In the genomic region with DNA sequence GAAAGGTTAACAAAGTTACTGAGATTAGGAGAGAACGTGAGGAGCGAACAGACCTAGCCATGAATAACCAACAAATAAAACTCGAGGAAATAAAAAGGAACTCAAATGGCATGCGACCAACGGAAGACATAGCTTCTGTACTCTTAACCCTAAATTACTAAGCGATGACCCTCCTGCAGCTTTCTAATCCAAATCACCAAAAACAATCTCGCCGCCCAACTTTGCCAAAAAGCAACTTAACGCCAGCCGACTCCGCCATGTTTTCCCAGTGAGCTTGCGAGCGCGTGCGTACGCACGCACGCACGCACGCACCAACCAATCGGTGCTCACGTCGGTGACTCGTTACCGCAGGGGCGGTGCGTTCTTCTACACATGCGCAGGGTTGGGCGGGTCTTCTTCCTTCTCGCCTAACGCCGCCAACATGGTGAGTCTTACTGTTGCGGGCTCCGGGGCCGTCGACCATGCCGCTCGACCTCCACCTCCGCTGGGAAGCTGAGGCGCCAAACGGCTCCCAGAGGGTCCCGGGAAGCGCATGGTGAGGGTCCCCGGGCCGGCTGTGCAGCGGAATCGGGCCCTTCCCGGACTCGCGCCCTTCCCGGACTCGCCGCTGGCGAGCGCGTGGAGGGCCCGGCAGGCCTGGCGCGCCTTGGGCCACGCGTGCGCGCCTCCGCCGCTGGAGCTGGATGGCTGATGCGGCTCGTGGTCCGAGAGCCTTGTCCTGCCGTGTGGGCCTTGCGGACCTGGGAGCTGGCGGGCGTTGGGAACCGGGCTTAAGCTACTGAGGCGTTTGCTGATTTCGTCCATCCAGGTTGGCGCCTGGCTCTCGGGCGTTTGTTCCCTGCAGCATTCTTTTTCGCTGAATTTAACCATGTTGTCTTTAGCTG, we compare ENCODE assay signal across 1 cellular context.
TF ChIP-seq lines count a peak whose summit lies in the region.

A gene (plus strand): TSS at position 400 of the 884 bp plus-strand sequence. CDS start 133 bp downstream, at position 533.

TF ChIP-seq in HepG2, 621 proteins besides CTCF, POLR2A, EP300 and RAD21 (continued from another document and continues in another):
- TF ChIP-seq, protein P1, sequence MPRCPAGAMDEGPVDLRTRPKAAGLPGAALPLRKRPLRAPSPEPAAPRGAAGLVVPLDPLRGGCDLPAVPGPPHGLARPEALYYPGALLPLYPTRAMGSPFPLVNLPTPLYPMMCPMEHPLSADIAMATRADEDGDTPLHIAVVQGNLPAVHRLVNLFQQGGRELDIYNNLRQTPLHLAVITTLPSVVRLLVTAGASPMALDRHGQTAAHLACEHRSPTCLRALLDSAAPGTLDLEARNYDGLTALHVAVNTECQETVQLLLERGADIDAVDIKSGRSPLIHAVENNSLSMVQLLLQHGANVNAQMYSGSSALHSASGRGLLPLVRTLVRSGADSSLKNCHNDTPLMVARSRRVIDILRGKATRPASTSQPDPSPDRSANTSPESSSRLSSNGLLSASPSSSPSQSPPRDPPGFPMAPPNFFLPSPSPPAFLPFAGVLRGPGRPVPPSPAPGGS (CRISPR knock-in tag; IDR thresholded peaks at IDR 0.05): peak; percentile 59; the same call in 1 of the 2 replicates
- TF ChIP-seq KMT2B (CRISPR knock-in tag; IDR thresholded peaks at IDR 0.05) (peak; percentile 78; the same call in 1 of the 2 replicates), ZNF337 (CRISPR knock-in tag; IDR thresholded peaks at IDR 0.05; ENCODE audit: borderline replicate concordance, low read depth) (no peak), KDM1A (CRISPR knock-in tag; IDR thresholded peaks at IDR 0.05) (no peak), FOXO1 (CRISPR knock-in tag; IDR thresholded peaks at IDR 0.05) (no peak; the same call in none of the 2 replicates), NFYB (CRISPR knock-in tag; IDR thresholded peaks at IDR 0.05) (peak; percentile 83), ZNF724P (CRISPR knock-in tag; IDR thresholded peaks at IDR 0.05; ENCODE audit: borderline replicate concordance) (peak; percentile 92; the same call in 1 of the 2 replicates), PHF21A (CRISPR knock-in tag; IDR thresholded peaks at IDR 0.05) (0 out of 2 replicates have a peak, but pooled peaks have one; percentile 15), ARNT2 (CRISPR knock-in tag; IDR thresholded peaks at IDR 0.05; ENCODE audit: low read depth) (peak; percentile 83), ZNF207 (IDR thresholded peaks at IDR 0.05; ENCODE audit: borderline replicate concordance) (no peak), ZNF121 (CRISPR knock-in tag; IDR thresholded peaks at IDR 0.05) (peak; percentile 14; the same call in 1 of the 2 replicates), ZNF572 (CRISPR knock-in tag; IDR thresholded peaks at IDR 0.05) (peak; percentile 86), PHB2 (IDR thresholded peaks at IDR 0.05; ENCODE audit: partially characterized antibody) (no peak), SP140L (CRISPR knock-in tag; IDR thresholded peaks at IDR 0.05; ENCODE audit: borderline replicate concordance) (no peak), PCBP1 (IDR thresholded peaks at IDR 0.05; ENCODE audit: borderline replicate concordance, low read depth, low read length) (no peak), TARDBP (CRISPR knock-in tag; IDR thresholded peaks at IDR 0.05) (no peak; the same call in 1 of the 2 replicates), ZNF713 (CRISPR knock-in tag; IDR thresholded peaks at IDR 0.05) (0 out of 2 replicates have a peak, but pooled peaks have one; percentile 59), MXD4 (CRISPR knock-in tag; IDR thresholded peaks at IDR 0.05) (peak; percentile 80), ZNF451 (CRISPR knock-in tag; IDR thresholded peaks at IDR 0.05) (no peak), SRSF9 (IDR thresholded peaks at IDR 0.05; ENCODE audit: borderline replicate concordance, insufficient read depth, low read depth, low read length, poor library complexity, severe bottlenecking) (no peak), GZF1 (CRISPR knock-in tag; IDR thresholded peaks at IDR 0.05) (0 out of 2 replicates have a peak, but pooled peaks have one; percentile 43), ZNF775 (CRISPR knock-in tag; IDR thresholded peaks at IDR 0.05; ENCODE audit: borderline replicate concordance) (no peak), KLF16 (CRISPR knock-in tag; IDR thresholded peaks at IDR 0.05) (peak in 1 of 2 experiments; percentile 84; a peak in 2 of 4 replicates), ZNF678 (CRISPR knock-in tag; IDR thresholded peaks at IDR 0.05) (no peak), CENPT (CRISPR knock-in tag; IDR thresholded peaks at IDR 0.05; ENCODE audit: low read depth) (peak; percentile 39; the same call in 1 of the 2 replicates), CCAR2 (optimal IDR thresholded peaks at IDR 0.05; ENCODE audit: low read depth, low read length) (no peak), ERF (CRISPR knock-in tag; IDR thresholded peaks at IDR 0.05) (peak; percentile 49; the same call in 1 of the 2 replicates), FOXK2 (IDR thresholded peaks at IDR 0.05) (peak; percentile 67; the same call in 1 of the 2 replicates), ZNF780A (CRISPR knock-in tag; IDR thresholded peaks at IDR 0.05) (peak; percentile 66; the same call in 1 of the 2 replicates), CBX2 (IDR thresholded peaks at IDR 0.05; ENCODE audit: low read depth, low read length) (no peak), CBX2 (CRISPR knock-in tag; IDR thresholded peaks at IDR 0.05; ENCODE audit: low read depth) (no peak), NR2C2 (CRISPR knock-in tag; IDR thresholded peaks at IDR 0.05; ENCODE audit: borderline replicate concordance) (peak; percentile 59), NR1H2 (CRISPR knock-in tag; IDR thresholded peaks at IDR 0.05; ENCODE audit: borderline replicate concordance, low read depth) (no peak), SMAD9 (CRISPR knock-in tag; IDR thresholded peaks at IDR 0.05) (no peak), ZNF232 (CRISPR knock-in tag; IDR thresholded peaks at IDR 0.05; ENCODE audit: borderline replicate concordance) (peak; percentile 44; the same call in 1 of the 2 replicates), RAD51 (IDR thresholded peaks at IDR 0.05; ENCODE audit: borderline replicate concordance) (no peak), XBP1 (CRISPR knock-in tag; IDR thresholded peaks at IDR 0.05) (no peak), ZNF577 (CRISPR knock-in tag; IDR thresholded peaks at IDR 0.05; ENCODE audit: borderline replicate concordance, low read depth) (no peak), SMC3 (IDR thresholded peaks at IDR 0.05; ENCODE audit: low read length) (no peak), ZBTB1 (CRISPR knock-in tag; IDR thresholded peaks at IDR 0.05; ENCODE audit: borderline replicate concordance) (no peak), ADNP (CRISPR knock-in tag; IDR thresholded peaks at IDR 0.05) (no peak), CEBPG (CRISPR knock-in tag; IDR thresholded peaks at IDR 0.05) (no peak), ZNF772 (CRISPR knock-in tag; IDR thresholded peaks at IDR 0.05) (no peak)
- TF ChIP-seq, protein P2, sequence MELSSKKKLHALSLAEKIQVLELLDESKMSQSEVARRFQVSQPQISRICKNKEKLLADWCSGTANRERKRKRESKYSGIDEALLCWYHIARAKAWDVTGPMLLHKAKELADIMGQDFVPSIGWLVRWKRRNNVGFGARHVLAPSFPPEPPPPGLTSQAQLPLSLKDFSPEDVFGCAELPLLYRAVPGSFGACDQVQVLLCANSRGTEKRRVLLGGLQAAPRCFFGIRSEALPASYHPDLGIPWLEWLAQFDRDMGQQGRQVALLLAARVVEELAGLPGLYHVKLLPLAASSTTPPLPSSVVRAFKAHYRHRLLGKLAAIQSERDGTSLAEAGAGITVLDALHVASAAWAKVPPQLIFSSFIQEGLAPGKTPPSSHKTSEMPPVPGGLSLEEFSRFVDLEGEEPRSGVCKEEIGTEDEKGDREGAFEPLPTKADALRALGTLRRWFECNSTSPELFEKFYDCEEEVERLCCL (CRISPR knock-in tag; IDR thresholded peaks at IDR 0.05; ENCODE audit: borderline replicate concordance): peak; percentile 85; the same call in 1 of the 2 replicates
- TF ChIP-seq, protein P3, sequence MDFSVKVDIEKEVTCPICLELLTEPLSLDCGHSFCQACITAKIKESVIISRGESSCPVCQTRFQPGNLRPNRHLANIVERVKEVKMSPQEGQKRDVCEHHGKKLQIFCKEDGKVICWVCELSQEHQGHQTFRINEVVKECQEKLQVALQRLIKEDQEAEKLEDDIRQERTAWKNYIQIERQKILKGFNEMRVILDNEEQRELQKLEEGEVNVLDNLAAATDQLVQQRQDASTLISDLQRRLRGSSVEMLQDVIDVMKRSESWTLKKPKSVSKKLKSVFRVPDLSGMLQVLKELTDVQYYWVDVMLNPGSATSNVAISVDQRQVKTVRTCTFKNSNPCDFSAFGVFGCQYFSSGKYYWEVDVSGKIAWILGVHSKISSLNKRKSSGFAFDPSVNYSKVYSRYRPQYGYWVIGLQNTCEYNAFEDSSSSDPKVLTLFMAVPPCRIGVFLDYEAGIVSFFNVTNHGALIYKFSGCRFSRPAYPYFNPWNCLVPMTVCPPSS (IDR thresholded peaks at IDR 0.05): no peak
- TF ChIP-seq, protein P4, sequence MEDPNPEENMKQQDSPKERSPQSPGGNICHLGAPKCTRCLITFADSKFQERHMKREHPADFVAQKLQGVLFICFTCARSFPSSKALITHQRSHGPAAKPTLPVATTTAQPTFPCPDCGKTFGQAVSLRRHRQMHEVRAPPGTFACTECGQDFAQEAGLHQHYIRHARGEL (CRISPR knock-in tag; IDR thresholded peaks at IDR 0.05): no peak
- TF ChIP-seq, protein P5, sequence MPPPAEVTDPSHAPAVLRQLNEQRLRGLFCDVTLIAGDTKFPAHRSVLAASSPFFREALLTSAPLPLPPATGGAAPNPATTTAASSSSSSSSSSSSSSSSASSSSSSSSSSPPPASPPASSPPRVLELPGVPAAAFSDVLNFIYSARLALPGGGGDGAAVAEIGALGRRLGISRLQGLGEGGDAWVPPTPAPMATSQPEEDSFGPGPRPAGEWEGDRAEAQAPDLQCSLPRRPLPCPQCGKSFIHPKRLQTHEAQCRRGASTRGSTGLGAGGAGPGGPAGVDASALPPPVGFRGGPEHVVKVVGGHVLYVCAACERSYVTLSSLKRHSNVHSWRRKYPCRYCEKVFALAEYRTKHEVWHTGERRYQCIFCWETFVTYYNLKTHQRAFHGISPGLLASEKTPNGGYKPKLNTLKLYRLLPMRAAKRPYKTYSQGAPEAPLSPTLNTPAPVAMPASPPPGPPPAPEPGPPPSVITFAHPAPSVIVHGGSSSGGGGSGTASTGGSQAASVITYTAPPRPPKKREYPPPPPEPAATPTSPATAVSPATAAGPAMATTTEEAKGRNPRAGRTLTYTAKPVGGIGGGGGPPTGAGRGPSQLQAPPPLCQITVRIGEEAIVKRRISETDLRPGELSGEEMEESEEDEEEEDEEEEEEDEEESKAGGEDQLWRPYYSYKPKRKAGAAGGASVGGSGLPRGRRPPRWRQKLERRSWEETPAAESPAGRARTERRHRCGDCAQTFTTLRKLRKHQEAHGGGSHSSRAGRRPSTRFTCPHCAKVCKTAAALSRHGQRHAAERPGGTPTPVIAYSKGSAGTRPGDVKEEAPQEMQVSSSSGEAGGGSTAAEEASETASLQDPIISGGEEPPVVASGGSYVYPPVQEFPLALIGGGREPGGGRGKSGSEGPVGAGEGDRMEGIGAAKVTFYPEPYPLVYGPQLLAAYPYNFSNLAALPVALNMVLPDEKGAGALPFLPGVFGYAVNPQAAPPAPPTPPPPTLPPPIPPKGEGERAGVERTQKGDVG (CRISPR knock-in tag; IDR thresholded peaks at IDR 0.05; ENCODE audit: borderline replicate concordance): no peak
- TF ChIP-seq, protein P6, sequence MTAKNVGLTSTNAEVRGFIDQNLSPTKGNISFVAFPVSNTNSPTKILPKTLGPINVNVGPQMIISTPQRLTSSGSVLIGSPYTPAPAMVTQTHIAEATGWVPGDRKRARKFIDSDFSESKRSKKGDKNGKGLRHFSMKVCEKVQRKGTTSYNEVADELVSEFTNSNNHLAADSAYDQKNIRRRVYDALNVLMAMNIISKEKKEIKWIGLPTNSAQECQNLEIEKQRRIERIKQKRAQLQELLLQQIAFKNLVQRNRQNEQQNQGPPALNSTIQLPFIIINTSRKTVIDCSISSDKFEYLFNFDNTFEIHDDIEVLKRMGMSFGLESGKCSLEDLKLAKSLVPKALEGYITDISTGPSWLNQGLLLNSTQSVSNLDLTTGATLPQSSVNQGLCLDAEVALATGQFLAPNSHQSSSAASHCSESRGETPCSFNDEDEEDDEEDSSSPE (CRISPR knock-in tag; IDR thresholded peaks at IDR 0.05): peak; percentile 57
- TF ChIP-seq, protein P7, sequence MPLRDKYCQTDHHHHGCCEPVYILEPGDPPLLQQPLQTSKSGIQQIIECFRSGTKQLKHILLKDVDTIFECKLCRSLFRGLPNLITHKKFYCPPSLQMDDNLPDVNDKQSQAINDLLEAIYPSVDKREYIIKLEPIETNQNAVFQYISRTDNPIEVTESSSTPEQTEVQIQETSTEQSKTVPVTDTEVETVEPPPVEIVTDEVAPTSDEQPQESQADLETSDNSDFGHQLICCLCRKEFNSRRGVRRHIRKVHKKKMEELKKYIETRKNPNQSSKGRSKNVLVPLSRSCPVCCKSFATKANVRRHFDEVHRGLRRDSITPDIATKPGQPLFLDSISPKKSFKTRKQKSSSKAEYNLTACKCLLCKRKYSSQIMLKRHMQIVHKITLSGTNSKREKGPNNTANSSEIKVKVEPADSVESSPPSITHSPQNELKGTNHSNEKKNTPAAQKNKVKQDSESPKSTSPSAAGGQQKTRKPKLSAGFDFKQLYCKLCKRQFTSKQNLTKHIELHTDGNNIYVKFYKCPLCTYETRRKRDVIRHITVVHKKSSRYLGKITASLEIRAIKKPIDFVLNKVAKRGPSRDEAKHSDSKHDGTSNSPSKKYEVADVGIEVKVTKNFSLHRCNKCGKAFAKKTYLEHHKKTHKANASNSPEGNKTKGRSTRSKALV (CRISPR knock-in tag; IDR thresholded peaks at IDR 0.05): no peak
- TF ChIP-seq, protein P8, sequence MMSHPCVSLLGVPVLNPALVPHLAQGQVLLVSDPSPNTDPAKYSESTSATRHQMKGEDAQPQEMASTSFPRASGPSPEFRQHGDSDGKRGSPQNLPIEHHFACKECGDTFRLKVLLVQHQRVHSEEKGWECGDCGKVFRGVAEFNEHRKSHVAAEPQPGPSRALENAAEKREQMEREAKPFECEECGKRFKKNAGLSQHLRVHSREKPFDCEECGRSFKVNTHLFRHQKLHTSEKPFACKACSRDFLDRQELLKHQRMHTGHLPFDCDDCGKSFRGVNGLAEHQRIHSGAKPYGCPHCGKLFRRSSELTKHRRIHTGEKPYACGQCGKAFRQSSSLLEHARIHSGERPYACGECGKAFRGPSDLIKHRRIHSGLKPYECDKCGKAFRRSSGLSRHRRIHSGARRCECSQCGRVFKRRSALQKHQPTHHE (CRISPR knock-in tag; IDR thresholded peaks at IDR 0.05; ENCODE audit: borderline replicate concordance): peak; percentile 86; the same call in 1 of the 2 replicates
- TF ChIP-seq, protein P9, sequence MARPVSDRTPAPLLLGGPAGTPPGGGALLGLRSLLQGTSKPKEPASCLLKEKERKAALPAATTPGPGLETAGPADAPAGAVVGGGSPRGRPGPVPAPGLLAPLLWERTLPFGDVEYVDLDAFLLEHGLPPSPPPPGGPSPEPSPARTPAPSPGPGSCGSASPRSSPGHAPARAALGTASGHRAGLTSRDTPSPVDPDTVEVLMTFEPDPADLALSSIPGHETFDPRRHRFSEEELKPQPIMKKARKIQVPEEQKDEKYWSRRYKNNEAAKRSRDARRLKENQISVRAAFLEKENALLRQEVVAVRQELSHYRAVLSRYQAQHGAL (CRISPR knock-in tag; IDR thresholded peaks at IDR 0.05; ENCODE audit: not compliant biosample characterization): no peak
- TF ChIP-seq, protein P10, sequence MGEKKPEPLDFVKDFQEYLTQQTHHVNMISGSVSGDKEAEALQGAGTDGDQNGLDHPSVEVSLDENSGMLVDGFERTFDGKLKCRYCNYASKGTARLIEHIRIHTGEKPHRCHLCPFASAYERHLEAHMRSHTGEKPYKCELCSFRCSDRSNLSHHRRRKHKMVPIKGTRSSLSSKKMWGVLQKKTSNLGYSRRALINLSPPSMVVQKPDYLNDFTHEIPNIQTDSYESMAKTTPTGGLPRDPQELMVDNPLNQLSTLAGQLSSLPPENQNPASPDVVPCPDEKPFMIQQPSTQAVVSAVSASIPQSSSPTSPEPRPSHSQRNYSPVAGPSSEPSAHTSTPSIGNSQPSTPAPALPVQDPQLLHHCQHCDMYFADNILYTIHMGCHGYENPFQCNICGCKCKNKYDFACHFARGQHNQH (CRISPR knock-in tag; IDR thresholded peaks at IDR 0.05): peak; percentile 54; the same call in 1 of the 2 replicates
